ENCODE assay signal across 15 cellular contexts in the genomic region with DNA sequence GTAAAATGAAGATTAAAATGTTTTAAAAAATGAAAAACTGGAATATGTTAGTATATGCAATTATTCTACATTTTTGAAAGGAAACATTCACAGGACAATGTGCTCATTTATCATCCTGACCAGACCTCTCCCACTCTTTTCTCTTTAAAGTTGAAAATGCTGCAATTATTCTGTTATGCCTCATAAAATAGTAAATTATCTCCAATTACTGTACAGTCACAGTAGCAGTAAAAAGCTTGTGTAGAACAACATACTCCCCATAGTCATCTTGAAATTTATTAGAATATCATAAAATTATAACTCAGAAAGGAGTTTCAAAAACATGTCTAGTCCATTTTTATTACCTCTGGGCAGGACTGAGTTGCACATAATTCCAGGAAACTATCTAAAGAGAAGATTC.
A peak's percentile ranks its signal among the peaks of the same experiment; 100 is the strongest.
DNase-seq lines count a peak whose midpoint lies in the region; ATAC-seq and TF ChIP-seq lines count a peak whose summit lies in the region.
"Had no signal": no experiment of that assay in that cellular context is flagged by ENCODE, and none has a peak within 500 bp of the region (broad histone marks: within the 10 kb centered on the region; RNA-seq: fewer than 3 reads in every experiment).

No MANE protein-coding gene starts in this region.

- POLR2A ChIA-PET in A673 (lab: Charles Lee; ENCODE audit: low non-redundant PET) = no interaction called here

- no peaks in the 10 kb centered on the region for H3K9me3 ChIP-seq in A673 (ENCODE audit: low read depth, low read length, poor library complexity, severe bottlenecking)

- TF ChIP-seq CTCF in A673 (conservative IDR thresholded peaks at IDR 0.05; ENCODE audit: low read depth, low read length) (no peak), Calu3 (IDR thresholded peaks at IDR 0.05; ENCODE audit: unreplicated experiment) (no peak)

- H3K4me3 Mint-ChIP-seq in Calu3 (ENCODE audit: low read depth, unreplicated experiment) = no peak overlapping the region
- H3K4me3 Mint-ChIP-seq: B cell; CD4-positive, alpha-beta T cell; GM23338 had no signal

- CTCF ChIA-PET in A673 (lab: Charles Lee) (no interaction called here), Calu3 (lab: Charles Lee) (no interaction called here)

- BruUV-seq in A673 (replicated peaks; lab: Mats Ljungman, UMichigan) (no TSS peak), Calu3 (replicated peaks; lab: Mats Ljungman, UMichigan) (no TSS peak)

- H3K4me1 Mint-ChIP-seq in Calu3 (ENCODE audit: low read depth, unreplicated experiment) = peaks cover 19% of the 10 kb centered on the region
- H3K4me1 Mint-ChIP-seq: B cell had no signal

- H3K27me3 ChIP-seq in A673 (replicated peaks; ENCODE audit: insufficient read depth, low read depth, low read length, poor library complexity) = no peaks in the 10 kb centered on the region

- no peak overlapping the region for H3K4me3 ChIP-seq in A673 (ENCODE audit: low read depth, low read length, poor library complexity, severe bottlenecking)
- H3K4me3 ChIP-seq: GM23338 had no signal

- H3K36me3 Mint-ChIP-seq in Calu3 (ENCODE audit: insufficient read depth, unreplicated experiment) = no peaks in the 10 kb centered on the region

- H3K27ac ChIP-seq in A673 (ENCODE audit: low read depth, low read length, poor library complexity, severe bottlenecking) = no peak overlapping the region
- H3K27ac ChIP-seq: HL-60 had no signal

- H3K27ac Mint-ChIP-seq in Calu3 (ENCODE audit: unreplicated experiment) = no peak overlapping the region
- H3K27ac Mint-ChIP-seq: B cell; CD4-positive, alpha-beta T cell; GM23338 had no signal

- peaks cover 50% of the 10 kb centered on the region for H3K4me1 ChIP-seq in A673 (ENCODE audit: insufficient read depth, low read length, poor library complexity, severe bottlenecking)

- H3K36me3 ChIP-seq in A673 (ENCODE audit: insufficient read depth, low read length, poor library complexity, severe bottlenecking) = no peaks in the 10 kb centered on the region

- H3K9me3 Mint-ChIP-seq in Calu3 (ENCODE audit: low read depth, unreplicated experiment) = no peaks in the 10 kb centered on the region
- H3K9me3 Mint-ChIP-seq: GM23338 had no signal

- DNase-seq in A673 (ENCODE audit: low spot score) (peak; percentile 38), NCI-H1105 (lab: John Stamatoyannopoulos, UW) (peak; percentile 41), NCI-H69 (lab: John Stamatoyannopoulos, UW) (peak; percentile 75), left kidney (ENCODE audit: low read depth, low spot score) (peak; percentile 26), Calu3 (no peak)
- DNase-seq in stimulated activated CD4-positive, alpha-beta T cell treated with anti-CD3 and anti-CD28 coated beads, Interleukin-12 subunit alpha, Interleukin-12 subunit beta, amount 100 ng/mL, for 4 hours = no peak
- DNase-seq: C1 segment of cervical spinal cord; CD4-positive, alpha-beta T cell; DND-41; GDM1; H7 had no signal

- intact Hi-C loops in A673 (cut with micrococcal nuclease; ENCODE audit: unreplicated experiment) = no loop called here
- intact Hi-C loops in Calu3 (cut with micrococcal nuclease; ENCODE audit: unreplicated experiment) = no loop called here

- no peak for ATAC-seq in HG02840 (IDR thresholded peaks at IDR 0.05; ENCODE audit: low FRiP score, unreplicated experiment)
- ATAC-seq: GM23338 had no signal

- no peaks in the 10 kb centered on the region for H3K27me3 Mint-ChIP-seq in Calu3 (ENCODE audit: unreplicated experiment)
- H3K27me3 Mint-ChIP-seq: B cell; CD4-positive, alpha-beta T cell had no signal

Comparison
In these comparisons a context has a peak if more than half of its experiments do, and no peak if none do; other contexts are left out.
1. DNase-seq: peak in A673 (single experiment), NCI-H1105 (single experiment), NCI-H69 (single experiment) and left kidney (single experiment); none in Calu3 (single experiment) and stimulated activated CD4-positive, alpha-beta T cell treated with anti-CD3 and anti-CD28 coated beads, Interleukin-12 subunit alpha, Interleukin-12 subunit beta, amount 100 ng/mL, for 4 hours (single experiment).